9 cellular contexts compared by ENCODE assay signal in the genomic region with DNA sequence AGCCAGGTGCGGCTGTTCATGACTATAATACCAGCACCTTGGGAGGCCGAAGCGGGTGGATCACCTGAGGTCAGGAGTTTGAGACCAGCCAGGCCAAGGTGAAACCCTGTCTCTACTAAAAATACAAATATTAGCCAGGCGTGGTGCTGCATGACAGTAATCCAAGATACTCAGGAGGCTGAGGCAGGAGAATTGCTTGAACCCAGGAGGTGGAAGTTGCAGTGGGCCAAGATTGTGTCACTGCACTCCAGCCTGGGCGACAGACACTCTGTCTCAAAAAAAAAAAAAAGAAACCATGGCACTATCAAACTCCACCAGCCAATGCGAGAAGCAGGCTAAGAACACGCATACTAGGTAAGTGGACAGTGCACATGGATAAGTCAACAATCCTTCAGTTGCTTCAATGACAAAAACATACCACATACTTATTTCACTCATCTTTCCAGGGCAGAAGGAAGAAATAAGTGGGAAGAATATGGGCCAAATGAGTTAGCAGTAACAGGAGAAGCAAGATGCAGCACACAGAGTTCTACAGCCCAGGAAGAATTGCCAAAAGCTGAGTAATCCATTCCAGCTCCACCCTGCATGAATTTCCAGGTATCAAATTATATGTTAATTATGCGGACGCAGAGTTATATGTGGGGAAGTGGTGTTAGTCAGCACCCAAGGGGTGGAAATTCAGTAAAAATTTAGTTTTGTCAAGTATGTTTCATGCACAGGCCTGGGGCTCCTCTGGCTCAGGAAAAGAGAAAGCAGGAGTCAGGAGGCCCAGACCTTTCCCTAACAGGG. TPM values are rescaled to one million over a fixed set of nuclear protein-coding genes. Genes with fewer than 3 reads are reported as not detected.
DNase-seq lines count a peak whose midpoint lies in the region; ATAC-seq and TF ChIP-seq lines count a peak whose summit lies in the region.
"Had no signal": no experiment of that assay in that cellular context is flagged by ENCODE, and none has a peak within 500 bp of the region (broad histone marks: within the 10 kb centered on the region; RNA-seq: fewer than 3 reads in every experiment).

No MANE protein-coding gene starts in this region.

- H3K4me1 ChIP-seq in thoracic aorta (ENCODE audit: control insufficient read depth in 1 of 2, low read depth in 2 of 2): peaks cover 57 to 94% of the 10 kb centered on the region in 2 donors

- H3K36me3 ChIP-seq in thoracic aorta: no peaks in the 10 kb centered on the region

- no peak for TF ChIP-seq CTCF in HFFc6 (IDR thresholded peaks at IDR 0.05)
- no peak for TF ChIP-seq CTCF in thoracic aorta (IDR thresholded peaks at IDR 0.05)

- peaks cover 4% of the 10 kb centered on the region for H3K27me3 Mint-ChIP-seq in HFFc6 (ENCODE audit: insufficient read depth)

- peak overlapping the region; percentile 97 for H3K27ac Mint-ChIP-seq in HFFc6
- H3K27ac Mint-ChIP-seq in activated naive CD4-positive, alpha-beta T cell treated with anti-CD3 and anti-CD28 coated beads, Interleukin-2, amount 50 U/mL, for 72 hours: peak overlapping the region in 1 of 2 donors; percentile 72

- H3K4me3 Mint-ChIP-seq in HFFc6: peak overlapping the region; percentile 79

- H3K36me3 Mint-ChIP-seq in HFFc6 (ENCODE audit: low read depth): no peaks in the 10 kb centered on the region; the same call in 1 of the 2 replicates
- no peaks in the 10 kb centered on the region for H3K36me3 Mint-ChIP-seq in activated naive CD4-positive, alpha-beta T cell treated with anti-CD3 and anti-CD28 coated beads, Interleukin-2, amount 50 U/mL, for 72 hours

- peak; percentile 36 for ATAC-seq in thoracic aorta (ENCODE audit: insufficient number of reproducible peaks, low FRiP score, low read depth)
- no peak for ATAC-seq in activated naive CD4-positive, alpha-beta T cell treated with anti-CD3 and anti-CD28 coated beads, Interleukin-2, amount 50 U/mL, for 72 hours
- ATAC-seq in HG03442 (IDR thresholded peaks at IDR 0.05; ENCODE audit: unreplicated experiment): no peak
- ATAC-seq in HG03095 (IDR thresholded peaks at IDR 0.05; ENCODE audit: unreplicated experiment): no peak

- H3K27ac ChIP-seq in angular gyrus (ENCODE audit: low read depth, low read length): peak overlapping the region; percentile 30
- H3K27ac ChIP-seq in thoracic aorta: peak overlapping the region; percentile 83 to 91

- no peaks in the 10 kb centered on the region for H3K9me3 Mint-ChIP-seq in HFFc6
- no peaks in the 10 kb centered on the region for H3K9me3 Mint-ChIP-seq in activated naive CD4-positive, alpha-beta T cell treated with anti-CD3 and anti-CD28 coated beads, Interleukin-2, amount 50 U/mL, for 72 hours

- DNase-seq in HFFc6: peak; percentile 88
- peak; percentile 16 for DNase-seq in kidney glomerular epithelial cell (lab: John Stamatoyannopoulos, UW)
- no peak for DNase-seq in thoracic aorta (ENCODE audit: low spot score)
- no peak for DNase-seq in stimulated activated CD4-positive, alpha-beta T cell treated with anti-CD3 and anti-CD28 coated beads, Interleukin-4, amount 100 ng/mL, for 24 hours
- DNase-seq in activated naive CD4-positive, alpha-beta T cell treated with anti-CD3 and anti-CD28 coated beads, Interleukin-2, amount 50 U/mL, for 72 hours (ENCODE audit: low spot score in 2 of 2): no peak
- DNase-seq: NCI-H1048 had no signal

- no peaks in the 10 kb centered on the region for H3K9me3 ChIP-seq in thoracic aorta

- H3K4me3 ChIP-seq in thoracic aorta: peak overlapping the region; percentile 51

- peaks cover 89% of the 10 kb centered on the region for H3K4me1 Mint-ChIP-seq in HFFc6 (ENCODE audit: low read depth)

- no peaks in the 10 kb centered on the region for H3K27me3 ChIP-seq in thoracic aorta (replicated peaks; ENCODE audit: insufficient read depth)

RNA-seq across cellular contexts. Expression of a gene that starts 58.5 kb away (rescaled TPM):
- total RNA-seq in HFFc6 (2021; fragmentation: NEBNext Ultra II Directional; extraction: Animal tissue kit (Norgen Biotek cat#: 25700)): 10 to 100 TPM; 14.5 to 25.8 (median 15.8) TPM
- total RNA-seq in thoracic aorta: 10 to 100 TPM; 57.7 to 70.1 TPM
- total RNA-seq in activated naive CD4-positive, alpha-beta T cell treated with anti-CD3 and anti-CD28 coated beads, Interleukin-2, amount 50 U/mL, for 72 hours: 1 to 10 TPM in 1 of 2 donors, under 1 TPM in 1; 0.07 to 1.7 TPM

Comparison
In these comparisons a context has a peak if more than half of its experiments do, and no peak if none do; other contexts are left out.
1. DNase-seq: peak in HFFc6 (single experiment) and kidney glomerular epithelial cell (single experiment); none in thoracic aorta (single experiment), stimulated activated CD4-positive, alpha-beta T cell treated with anti-CD3 and anti-CD28 coated beads, Interleukin-4, amount 100 ng/mL, for 24 hours (single experiment) and activated naive CD4-positive, alpha-beta T cell treated with anti-CD3 and anti-CD28 coated beads, Interleukin-2, amount 50 U/mL, for 72 hours (0 of 2).
2. RNA of a gene that starts 58.5 kb away (total RNA-seq): 57.7 to 70.1 TPM in thoracic aorta and 14.5 to 25.8 TPM in HFFc6; 0.07 to 1.7 TPM in activated naive CD4-positive, alpha-beta T cell treated with anti-CD3 and anti-CD28 coated beads, Interleukin-2, amount 50 U/mL, for 72 hours; every median in the first group is over 4 times any median in the second.